In the genomic region with DNA sequence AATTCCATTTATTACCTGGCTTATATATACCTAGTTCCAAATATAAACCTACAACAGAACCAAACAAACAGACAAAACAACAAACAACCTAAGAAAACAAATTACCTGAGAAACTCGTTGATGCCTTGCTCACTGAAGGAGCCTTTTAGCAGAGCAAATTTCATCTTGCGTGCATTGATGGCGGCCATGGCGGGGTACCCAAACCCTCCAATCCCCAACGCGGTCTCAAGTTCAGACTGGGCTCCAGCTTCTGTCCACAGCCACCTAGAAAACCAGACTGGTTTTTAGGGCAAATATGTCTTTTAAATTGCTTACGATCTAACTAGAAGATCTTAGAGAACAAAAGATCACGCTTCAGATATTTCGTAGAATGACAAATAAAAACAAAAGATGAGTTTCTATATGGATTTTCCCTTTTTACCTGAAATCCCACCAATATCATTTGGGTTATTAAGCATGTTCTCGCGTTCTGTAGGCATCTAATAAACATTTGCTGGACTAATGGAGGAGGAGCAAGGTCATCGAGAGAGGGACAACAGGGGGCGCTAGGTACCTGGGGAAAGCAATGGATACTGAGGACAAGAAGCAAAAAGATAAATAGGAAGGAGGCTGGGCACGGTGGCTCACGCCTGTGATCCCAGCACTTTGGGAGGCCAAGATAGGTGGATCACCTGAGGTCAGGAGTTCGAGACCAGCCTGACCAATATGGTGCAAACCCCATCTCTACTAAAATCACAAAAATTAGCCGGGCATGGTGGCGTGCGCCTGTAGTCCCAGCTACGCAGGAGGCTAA, we compare ENCODE assay signal across 8 cellular contexts. TPM values are rescaled to one million over a fixed set of nuclear protein-coding genes. Genes with fewer than 3 reads are reported as not detected.
DNase-seq lines count a peak whose midpoint lies in the region; TF ChIP-seq lines count a peak whose summit lies in the region.

No MANE protein-coding gene starts in this region.

- H3K4me3 ChIP-seq in kidney epithelial cell (ENCODE audit: low read depth, low read length) = no peak overlapping the region

- H3K4me1 Mint-ChIP-seq in IgD-negative memory B cell = peaks cover 0 to 9% (median 0%) of the 10 kb centered on the region in 3 donors

- DNase-seq in DMS114 treated with DMSO at 0.1 percent for 48 hours (lab: John Stamatoyannopoulos, UW; ENCODE audit: unreplicated experiment) = peak; percentile 7
- DNase-seq in activated CD4-positive, alpha-beta T cell treated with anti-CD3 and anti-CD28 coated beads, Interleukin-2, amount 50 U/mL, for 48 hours = peak; percentile 52 to 59
- DNase-seq in kidney epithelial cell (ENCODE audit: low read depth) = no peak
- no peak for DNase-seq in Kasumi-1 (lab: John Stamatoyannopoulos, UW)
- DNase-seq in activated gamma-delta T cell (lab: John Stamatoyannopoulos, UW) = no peak
- no peak for DNase-seq in germinal center (ENCODE audit: low spot score)
- DNase-seq in LoVo (ENCODE audit: low spot score) = no peak

- no peaks in the 10 kb centered on the region for H3K27me3 ChIP-seq in kidney epithelial cell (ENCODE audit: control insufficient read depth, insufficient read depth, low read length)

- peaks cover 5% of the 10 kb centered on the region for H3K36me3 ChIP-seq in kidney epithelial cell (ENCODE audit: control insufficient read depth, insufficient read depth, low read length)

- H3K27me3 Mint-ChIP-seq in IgD-negative memory B cell = no peaks in the 10 kb centered on the region

- H3K36me3 Mint-ChIP-seq in IgD-negative memory B cell = peaks cover 13% of the 10 kb centered on the region

- H3K9me3 Mint-ChIP-seq in IgD-negative memory B cell = no peaks in the 10 kb centered on the region

- no peak overlapping the region for H3K4me3 Mint-ChIP-seq in IgD-negative memory B cell

- H3K27ac Mint-ChIP-seq in IgD-negative memory B cell = peak overlapping the region in 2 of 3 donors; percentile 37 to 50

- peak; percentile 12 for TF ChIP-seq CTCF in kidney epithelial cell (IDR thresholded peaks at IDR 0.05; ENCODE audit: insufficient read depth, low read length, poor library complexity, severe bottlenecking)

RNA-seq across cellular contexts. Expression of a gene that starts 25.2 kb away (rescaled TPM):
- 135 TPM for polyA plus RNA-seq in IgD-negative memory B cell
- total RNA-seq in kidney epithelial cell = 270 and 328 TPM in 2 replicates

Comparison
In these comparisons a context has a peak if more than half of its experiments do, and no peak if none do; other contexts are left out.
1. DNase-seq: peak in DMS114 treated with DMSO at 0.1 percent for 48 hours (single experiment) and activated CD4-positive, alpha-beta T cell treated with anti-CD3 and anti-CD28 coated beads, Interleukin-2, amount 50 U/mL, for 48 hours (2 of 2); none in kidney epithelial cell (single experiment), Kasumi-1 (0 of 2), activated gamma-delta T cell (single experiment), germinal center (single experiment) and LoVo (single experiment).